In the genomic region with DNA sequence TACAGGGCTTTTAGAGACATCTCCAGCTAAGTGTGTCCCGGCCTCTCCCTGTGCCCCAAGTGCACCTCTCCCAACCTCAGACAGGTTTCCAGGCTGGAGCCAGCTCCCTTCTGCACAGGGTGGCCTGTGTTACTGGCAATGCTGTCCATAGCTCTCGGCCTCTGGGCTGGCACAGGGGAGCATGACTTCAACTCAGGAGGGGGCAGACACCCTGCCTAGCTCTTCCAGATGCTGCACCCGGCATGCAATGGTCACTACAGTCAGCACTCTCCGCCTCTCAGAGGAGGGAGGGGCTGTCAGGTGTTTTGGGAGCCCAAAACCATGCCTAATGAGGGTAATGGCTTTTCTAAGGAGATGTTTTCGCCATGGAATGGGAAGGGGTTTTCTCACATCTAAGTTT, we compare ENCODE assay signal across 1 cellular context.
TF ChIP-seq lines count a peak whose summit lies in the region.

No MANE protein-coding gene starts in this region.

TF ChIP-seq in HepG2, 621 proteins besides CTCF, POLR2A, EP300 and RAD21:
- TF ChIP-seq ZNF292 (CRISPR knock-in tag; IDR thresholded peaks at IDR 0.05; ENCODE audit: borderline replicate concordance, low read depth) (no peak), RBM22 (optimal IDR thresholded peaks at IDR 0.05; ENCODE audit: low read length) (peak; percentile 35), ZNF839 (CRISPR knock-in tag; IDR thresholded peaks at IDR 0.05; ENCODE audit: borderline replicate concordance) (no peak), ZNF121 (CRISPR knock-in tag; IDR thresholded peaks at IDR 0.05) (no peak), GATA4 (IDR thresholded peaks at IDR 0.05; ENCODE audit: borderline replicate concordance, low read depth) (no peak)
- TF ChIP-seq, protein P1, sequence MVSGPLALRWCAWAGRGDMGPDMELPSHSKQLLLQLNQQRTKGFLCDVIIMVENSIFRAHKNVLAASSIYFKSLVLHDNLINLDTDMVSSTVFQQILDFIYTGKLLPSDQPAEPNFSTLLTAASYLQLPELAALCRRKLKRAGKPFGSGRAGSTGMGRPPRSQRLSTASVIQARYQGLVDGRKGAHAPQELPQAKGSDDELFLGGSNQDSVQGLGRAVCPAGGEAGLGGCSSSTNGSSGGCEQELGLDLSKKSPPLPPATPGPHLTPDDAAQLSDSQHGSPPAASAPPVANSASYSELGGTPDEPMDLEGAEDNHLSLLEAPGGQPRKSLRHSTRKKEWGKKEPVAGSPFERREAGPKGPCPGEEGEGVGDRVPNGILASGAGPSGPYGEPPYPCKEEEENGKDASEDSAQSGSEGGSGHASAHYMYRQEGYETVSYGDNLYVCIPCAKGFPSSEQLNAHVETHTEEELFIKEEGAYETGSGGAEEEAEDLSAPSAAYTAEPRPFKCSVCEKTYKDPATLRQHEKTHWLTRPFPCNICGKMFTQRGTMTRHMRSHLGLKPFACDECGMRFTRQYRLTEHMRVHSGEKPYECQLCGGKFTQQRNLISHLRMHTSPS (CRISPR knock-in tag; IDR thresholded peaks at IDR 0.05; ENCODE audit: low read depth): no peak
TF ChIP-seq in HepG2: peak in this region for 1.
